Comparison of ENCODE assay signal across 8 cellular contexts in genomic region chr11:615453-616319, GRCh38. TPM values are rescaled to one million over a fixed set of nuclear protein-coding genes. Genes with fewer than 3 reads are reported as not detected.
DNase-seq lines count a peak whose midpoint lies in the region; ATAC-seq and TF ChIP-seq lines count a peak whose summit lies in the region.

TSS of gene IRF7 (minus strand) at chr11:615950. CDS start at chr11:615364, 586 bp downstream.

- H3K27ac ChIP-seq in KOPT-K1 (ENCODE audit: low read depth, low read length, poor library complexity, severe bottlenecking) (peak within 1 kb of the TSS; percentile 79), neural progenitor cell (peak within 1 kb of the TSS; percentile 59), stomach smooth muscle (ENCODE audit: low read length) (peak within 1 kb of the TSS; percentile 87)

- H3K27me3 ChIP-seq in neural progenitor cell (no peaks in the 10 kb centered on the region), stomach smooth muscle (ENCODE audit: control insufficient read depth in 1 of 2, insufficient read depth in 2 of 2, low read length in 2 of 2) (no peaks in the 10 kb centered on the region)

- H3K9me3 ChIP-seq in KOPT-K1 (ENCODE audit: insufficient read depth, low read length, poor library complexity, severe bottlenecking) (no peaks in the 10 kb centered on the region), neural progenitor cell (ENCODE audit: low read depth) (no peaks in the 10 kb centered on the region), stomach smooth muscle (ENCODE audit: control insufficient read depth in 2 of 2, low read length in 2 of 2) (no peaks in the 10 kb centered on the region)

- no peak within 1 kb of the TSS for H3K27ac Mint-ChIP-seq in neural progenitor cell

- H3K9ac ChIP-seq in neural progenitor cell (peak within 1 kb of the TSS; percentile 64), stomach smooth muscle (ENCODE audit: low read length in 2 of 2) (peak within 1 kb of the TSS; percentile 69 to 87)

- peak within 1 kb of the TSS; percentile 91 for H3K4me2 ChIP-seq in neural progenitor cell

- H3F3A ChIP-seq in neural progenitor cell (ENCODE audit: low read depth) = peaks cover 32% of the 10 kb centered on the region

- DNase-seq in DMS53 treated with DMSO at 0.1 percent for 48 hours (lab: John Stamatoyannopoulos, UW; ENCODE audit: unreplicated experiment) (peak; percentile 96), SHP77 treated with DMSO at 0.1 percent for 48 hours (lab: John Stamatoyannopoulos, UW) (peak; percentile 13), activated gamma-delta T cell (lab: John Stamatoyannopoulos, UW) (peak; percentile 83), fibroblast of villous mesenchyme (ENCODE audit: low read depth) (peak; percentile 93), neural progenitor cell (ENCODE audit: low spot score) (peak; percentile 94)

- peaks cover 51% of the 10 kb centered on the region for H3K36me3 ChIP-seq in KOPT-K1 (ENCODE audit: insufficient read depth, low read length)
- H3K36me3 ChIP-seq in neural progenitor cell = no peaks in the 10 kb centered on the region
- peaks cover 14 to 15% of the 10 kb centered on the region in 2 donors for H3K36me3 ChIP-seq in stomach smooth muscle (ENCODE audit: control insufficient read depth in 2 of 2, insufficient read depth in 2 of 2, low read length in 2 of 2)

- H3K4me3 ChIP-seq in fibroblast of villous mesenchyme (ENCODE audit: low read depth, low read length) = peak within 1 kb of the TSS; percentile 80
- peak within 1 kb of the TSS; percentile 90 for H3K4me3 ChIP-seq in neural progenitor cell
- peak within 1 kb of the TSS; percentile 63 to 86 for H3K4me3 ChIP-seq in stomach smooth muscle (ENCODE audit: low read length in 2 of 2)

- peak within 1 kb of the TSS; percentile 83 for H3K4me3 Mint-ChIP-seq in neural progenitor cell

- TF ChIP-seq CTCF in fibroblast of villous mesenchyme (IDR thresholded peaks at IDR 0.05; ENCODE audit: insufficient read depth, low read depth, low read length) (no peak), neural progenitor cell (IDR thresholded peaks at IDR 0.05) (no peak)

- H3K79me2 ChIP-seq in neural progenitor cell (ENCODE audit: low read depth) = peaks cover 5% of the 10 kb centered on the region

- peaks cover 14% of the 10 kb centered on the region for H3K27me3 Mint-ChIP-seq in neural progenitor cell (ENCODE audit: insufficient read depth, low read depth)

- H3K36me3 Mint-ChIP-seq in neural progenitor cell = peaks cover 4% of the 10 kb centered on the region

- H3K4me1 ChIP-seq in neural progenitor cell (no peaks in the 10 kb centered on the region), stomach smooth muscle (ENCODE audit: control insufficient read depth, insufficient read depth, low read length) (peaks cover 11% of the 10 kb centered on the region)

- no peaks in the 10 kb centered on the region for H3K9me3 Mint-ChIP-seq in neural progenitor cell

- H4K20me1 ChIP-seq in neural progenitor cell (ENCODE audit: low read depth) = peaks cover 44% of the 10 kb centered on the region

- no peak within 1 kb of the TSS for H2AFZ ChIP-seq in neural progenitor cell (replicated peaks)

- H3K4me1 Mint-ChIP-seq in neural progenitor cell = no peaks in the 10 kb centered on the region

- ATAC-seq in GM21723 (IDR thresholded peaks at IDR 0.05; ENCODE audit: unreplicated experiment) = peak; percentile 78

RNA-seq across cellular contexts. Expression of gene IRF7, which starts in this region (rescaled TPM):
- total RNA-seq in fibroblast of villous mesenchyme (7.7 and 8.2 TPM in 2 replicates), neural progenitor cell (ENCODE audit: low replicate concordance) (4.3 and 18.4 TPM in 2 replicates)

Comparison
In these comparisons a context has a peak if more than half of its experiments do, and no peak if none do; other contexts are left out.
1. Peak in every context shown above with its lines: DNase-seq, ATAC-seq, H3K4me3 ChIP-seq and H3K27ac ChIP-seq.
2. DNase-seq: peak in every context shown above with its lines; median percentile 96 in DMS53 treated with DMSO at 0.1 percent for 48 hours; 94 in neural progenitor cell; 93 in fibroblast of villous mesenchyme; 83 in activated gamma-delta T cell; 13 in SHP77 treated with DMSO at 0.1 percent for 48 hours.